Comparison of ENCODE assay signal across 8 cellular contexts in genomic region chr1:27660300-27660837, GRCh38. TPM values are rescaled to one million over a fixed set of nuclear protein-coding genes. Genes with fewer than 3 reads are reported as not detected.
A peak's percentile ranks its signal among the peaks of the same experiment; 100 is the strongest.
DNase-seq lines count a peak whose midpoint lies in the region; ATAC-seq and TF ChIP-seq lines count a peak whose summit lies in the region.

No MANE protein-coding gene starts in this region.

- intact Hi-C loops in colonic mucosa (cut with DNase I) = loop anchor here (5.0 kb wide), 2 partner anchors 108 to 263 kb away; no protein-coding TSS in a partner anchor

- H3K27me3 Mint-ChIP-seq in natural killer cell treated with Interleukin-12 subunit alpha and Interleukin-12 subunit beta and Interleukin-15 and Interleukin-18, amount 100 ng/mL, for 72 hours = no peaks in the 10 kb centered on the region

- H3K4me1 Mint-ChIP-seq in natural killer cell treated with Interleukin-12 subunit alpha and Interleukin-12 subunit beta and Interleukin-15 and Interleukin-18, amount 100 ng/mL, for 72 hours (ENCODE audit: low read depth in 2 of 2) = peaks cover 45 to 46% of the 10 kb centered on the region in 2 donors

- no peaks in the 10 kb centered on the region for H4K20me1 ChIP-seq in KMS-11 (ENCODE audit: insufficient read depth)

- H3K9ac ChIP-seq in KMS-11 = 0 out of 2 replicates have a peak overlapping the region, but pooled peaks have one; percentile 88
- H3K9ac ChIP-seq in colonic mucosa (ENCODE audit: low read depth in 2 of 2, low read length in 2 of 2) = peak overlapping the region; percentile 33 to 81

- H3K9me3 ChIP-seq in colonic mucosa = no peaks in the 10 kb centered on the region

- peak overlapping the region; percentile 94 to 99 for H3K27ac Mint-ChIP-seq in natural killer cell treated with Interleukin-12 subunit alpha and Interleukin-12 subunit beta and Interleukin-15 and Interleukin-18, amount 100 ng/mL, for 72 hours

- H3K36me3 ChIP-seq in KMS-11 (ENCODE audit: insufficient read depth) (no peaks in the 10 kb centered on the region), colonic mucosa (no peaks in the 10 kb centered on the region)

- DNase-seq in colonic mucosa (no peak), NCI-H2227 treated with DMSO at 0.1 percent for 48 hours (lab: John Stamatoyannopoulos, UW) (no peak), DMS114 treated with DMSO at 0.1 percent for 48 hours (lab: John Stamatoyannopoulos, UW; ENCODE audit: unreplicated experiment) (no peak)
- no peak for DNase-seq in natural killer cell treated with Interleukin-12 subunit alpha and Interleukin-12 subunit beta and Interleukin-15 and Interleukin-18, amount 100 ng/mL, for 72 hours (ENCODE audit: low spot score)

- H3K4me3 ChIP-seq in KMS-11 (IDR thresholded peaks at IDR 0.05; ENCODE audit: insufficient read depth, low read depth, low read length) = no peak overlapping the region
- H3K4me3 ChIP-seq in colonic mucosa = peak overlapping the region; percentile 64

- no peak for TF ChIP-seq CTCF in C4-2B (conservative IDR thresholded peaks at IDR 0.05)
- no peak for TF ChIP-seq CTCF in KMS-11 (conservative IDR thresholded peaks at IDR 0.05; ENCODE audit: low read depth, low read length)
- no peak for TF ChIP-seq CTCF in colonic mucosa (IDR thresholded peaks at IDR 0.05)

- H3K4me1 ChIP-seq in KMS-11 (ENCODE audit: low read depth, poor library complexity, severe bottlenecking) (peaks cover 49% of the 10 kb centered on the region), colonic mucosa (no peaks in the 10 kb centered on the region)

- peak overlapping the region; percentile 70 for H2AFZ ChIP-seq in KMS-11 (ENCODE audit: low read depth)

- H3K27me3 ChIP-seq in KMS-11 (ENCODE audit: insufficient read depth, low read depth) = no peaks in the 10 kb centered on the region
- no peaks in the 10 kb centered on the region for H3K27me3 ChIP-seq in colonic mucosa

- no peaks in the 10 kb centered on the region for H3K9me3 Mint-ChIP-seq in natural killer cell treated with Interleukin-12 subunit alpha and Interleukin-12 subunit beta and Interleukin-15 and Interleukin-18, amount 100 ng/mL, for 72 hours

- H3K27ac ChIP-seq in C4-2B (peak overlapping the region; percentile 30; the same call in 1 of the 2 replicates), KMS-11 (peak overlapping the region; percentile 100), colonic mucosa (peak overlapping the region; percentile 84)

- H3K4me2 ChIP-seq in KMS-11 = peak overlapping the region; percentile 41

- H3K4me3 Mint-ChIP-seq in natural killer cell treated with Interleukin-12 subunit alpha and Interleukin-12 subunit beta and Interleukin-15 and Interleukin-18, amount 100 ng/mL, for 72 hours = peak overlapping the region; percentile 80

- H3K79me2 ChIP-seq in KMS-11 (ENCODE audit: insufficient read depth, low read depth) = no peaks in the 10 kb centered on the region

- no peak for ATAC-seq in natural killer cell treated with Interleukin-12 subunit alpha and Interleukin-12 subunit beta and Interleukin-15 and Interleukin-18, amount 100 ng/mL, for 72 hours
- ATAC-seq in HG02870 (IDR thresholded peaks at IDR 0.05; ENCODE audit: unreplicated experiment) = no peak
- ATAC-seq in GM21447 (IDR thresholded peaks at IDR 0.05; ENCODE audit: unreplicated experiment) = no peak

- H3K36me3 Mint-ChIP-seq in natural killer cell treated with Interleukin-12 subunit alpha and Interleukin-12 subunit beta and Interleukin-15 and Interleukin-18, amount 100 ng/mL, for 72 hours = no peaks in the 10 kb centered on the region

RNA-seq across cellular contexts. Expression of gene IFI6, which starts 11.6 kb away (rescaled TPM):
- total RNA-seq in colonic mucosa = 10 to 100 TPM; 18.0 to 25.1 TPM
- 10 to 100 TPM; 42.8 to 45.4 TPM for total RNA-seq in natural killer cell treated with Interleukin-12 subunit alpha and Interleukin-12 subunit beta and Interleukin-15 and Interleukin-18, amount 100 ng/mL, for 72 hours

RNA-seq across cellular contexts. Expression of gene FGR, which starts 25.4 kb away (rescaled TPM):
- total RNA-seq in colonic mucosa = 1 to 10 TPM; 1.4 to 2.0 TPM
- 10 to 100 TPM; 14.2 to 60.0 TPM for total RNA-seq in natural killer cell treated with Interleukin-12 subunit alpha and Interleukin-12 subunit beta and Interleukin-15 and Interleukin-18, amount 100 ng/mL, for 72 hours

RNA-seq across cellular contexts. Expression of gene AHDC1, which starts 56.4 kb away (rescaled TPM):
- total RNA-seq in colonic mucosa = 10 to 100 TPM; 18.4 to 26.8 TPM
- 10 to 100 TPM; 38.8 to 42.9 TPM for total RNA-seq in natural killer cell treated with Interleukin-12 subunit alpha and Interleukin-12 subunit beta and Interleukin-15 and Interleukin-18, amount 100 ng/mL, for 72 hours

Comparison
In these comparisons a context has a peak if more than half of its experiments do, and no peak if none do; other contexts are left out.
1. H3K27ac ChIP-seq: peak in every context shown above with its lines; median percentile 100 in KMS-11; 84 in colonic mucosa; 30 in C4-2B.
2. RNA of gene FGR, which starts 25.4 kb away (total RNA-seq): 14.2 to 60.0 TPM in natural killer cell treated with Interleukin-12 subunit alpha and Interleukin-12 subunit beta and Interleukin-15 and Interleukin-18, amount 100 ng/mL, for 72 hours; 1.4 to 2.0 TPM in colonic mucosa; every median in the first group is over 4 times any median in the second.